ENCODE assay signal across 6 cellular contexts in the genomic region with DNA sequence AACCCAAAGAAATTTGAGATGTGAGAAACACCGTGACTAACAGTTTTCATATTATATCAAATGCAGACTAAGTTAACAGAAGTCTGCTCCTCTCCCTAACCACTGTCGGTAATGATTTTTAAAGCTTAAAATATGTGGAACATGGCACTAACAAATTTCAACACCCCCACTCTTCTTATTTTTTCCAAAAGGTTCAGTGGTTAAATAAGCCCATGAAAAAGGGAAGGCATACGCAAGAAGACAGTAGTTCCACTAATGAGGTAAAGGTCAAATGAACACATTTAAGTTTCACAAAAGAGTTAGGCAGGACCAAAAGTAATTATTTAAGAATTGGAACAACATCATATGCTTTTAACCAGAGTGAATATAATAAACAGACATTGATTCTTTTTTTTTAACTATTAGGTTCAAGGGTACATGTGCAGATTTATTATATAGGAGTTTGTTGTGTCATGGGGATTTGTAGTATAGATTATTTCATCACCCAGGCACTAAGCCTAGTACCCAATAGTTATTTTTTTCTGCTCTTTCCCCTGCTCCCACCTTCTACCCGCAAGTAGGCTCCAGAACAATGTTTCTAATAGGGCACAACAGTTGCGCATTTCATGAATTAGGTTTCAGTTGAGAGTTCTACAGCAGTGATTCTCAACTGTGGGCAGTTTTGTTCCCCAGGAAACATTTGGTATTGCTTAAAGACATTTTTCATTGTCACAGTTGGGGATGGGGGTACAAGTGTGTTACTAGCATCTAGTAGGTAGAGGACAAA.
"Had no signal": no experiment of that assay in that cellular context is flagged by ENCODE, and none has a peak within 500 bp of the region (broad histone marks: within the 10 kb centered on the region; RNA-seq: fewer than 3 reads in every experiment).

No MANE protein-coding gene starts in this region.

- H3K4me3 Mint-ChIP-seq: H9 had no signal

- H3K4me3 ChIP-seq: K562 had no signal

- DNase-seq: GOT3, H9, HCEC 1CT, IMR-90, KG1 had no signal
